ENCODE assay signal across 14 cellular contexts in genomic region chr16:54193013-54193655, GRCh38.
A peak's percentile ranks its signal among the peaks of the same experiment; 100 is the strongest.
DNase-seq lines count a peak whose midpoint lies in the region; ATAC-seq and TF ChIP-seq lines count a peak whose summit lies in the region.
"Had no signal": no experiment of that assay in that cellular context is flagged by ENCODE, and none has a peak within 500 bp of the region (broad histone marks: within the 10 kb centered on the region; RNA-seq: fewer than 3 reads in every experiment).

No MANE protein-coding gene starts in this region.

- TF ChIP-seq POLR2A in suprapubic skin (IDR thresholded peaks at IDR 0.05): no peak

- no peak for TF ChIP-seq EP300 in suprapubic skin (IDR thresholded peaks at IDR 0.05)

- H3K4me1 ChIP-seq in adipocyte (ENCODE audit: control insufficient read depth, insufficient read depth, low read length): peaks cover 17% of the 10 kb centered on the region
- peaks cover 6% of the 10 kb centered on the region for H3K4me1 ChIP-seq in mesenchymal stem cell (ENCODE audit: control insufficient read depth, insufficient read depth, low read depth, low read length)
- peaks cover 18% of the 10 kb centered on the region for H3K4me1 ChIP-seq in suprapubic skin

- peaks cover 16% of the 10 kb centered on the region for H3K27me3 Mint-ChIP-seq in activated naive CD8-positive, alpha-beta T cell treated with anti-CD3 and anti-CD28 coated beads, Interleukin-2, amount 50 U/mL, for 24 hours

- DNase-seq in cardiac septum (ENCODE audit: low spot score): peak; percentile 60
- DNase-seq in left cardiac atrium: no peak
- no peak for DNase-seq in adipocyte (ENCODE audit: low read depth)
- no peak for DNase-seq in mesenchymal stem cell
- no peak for DNase-seq in suprapubic skin (ENCODE audit: low spot score in 2 of 2)
- no peak for DNase-seq in DMS153 (lab: John Stamatoyannopoulos, UW)
- no peak for DNase-seq in activated naive CD8-positive, alpha-beta T cell treated with anti-CD3 and anti-CD28 coated beads, Interleukin-2, amount 50 U/mL, for 24 hours
- DNase-seq in NK-92 treated with Interleukin-12 subunit alpha and Interleukin-12 subunit beta, amount 100 ng/mL, for 24 hours (lab: John Stamatoyannopoulos, UW): no peak
- DNase-seq: activated B cell treated with CpG ODN at 0.5 μM for 24 hours, cortex of kidney had no signal

- H3K36me3 ChIP-seq in adipocyte (ENCODE audit: control insufficient read depth, insufficient read depth, low read length, severe bottlenecking) (no peaks in the 10 kb centered on the region), mesenchymal stem cell (ENCODE audit: control insufficient read depth in 1 of 2, insufficient read depth in 2 of 2, low read depth in 1 of 2, low read length in 2 of 2) (no peaks in the 10 kb centered on the region), suprapubic skin (no peaks in the 10 kb centered on the region)
- H3K36me3 ChIP-seq: neutrophil had no signal

- 63% methylated on average over 8 of the region's 9 CpGs for WGBS in mesenchymal stem cell
- WGBS in suprapubic skin: 46% methylated on average over 8 of the region's 9 CpGs

- H2BK12ac ChIP-seq in mesenchymal stem cell (ENCODE audit: low read length in 2 of 2): no peak overlapping the region

- H3K9ac ChIP-seq in adipocyte (ENCODE audit: low read length) (peak overlapping the region; percentile 75), mesenchymal stem cell (ENCODE audit: low read length) (peak overlapping the region; percentile 83)

- H3K27ac Mint-ChIP-seq in activated naive CD8-positive, alpha-beta T cell treated with anti-CD3 and anti-CD28 coated beads, Interleukin-2, amount 50 U/mL, for 24 hours: no peak overlapping the region
- H3K27ac Mint-ChIP-seq: activated B cell treated with CpG ODN at 0.5 μM for 24 hours; IgD-negative memory B cell; stimulated activated memory B cell treated with anti-CD40 and anti-IgM and Interleukin-4, amounts not matched to agents 10 μg/mL and 1 μg/mL and 100 μg/mL, for 72 hours had no signal

- H2BK120ac ChIP-seq in mesenchymal stem cell (ENCODE audit: low read depth, low read length): no peak overlapping the region

- intact Hi-C loops in cardiac septum (cut with DNase I): loop anchor here (5.0 to 10.0 kb wide), 3 partner anchors 94 to 742 kb away; partner anchors contain the start of genes IRX3 and IRX5
- intact Hi-C loops in left cardiac atrium (cut with DNase I): loop anchor here in 1 of 2 donors (10.0 kb wide), 1 partner anchor 72 kb away; no protein-coding TSS in a partner anchor

- H3K4ac ChIP-seq in mesenchymal stem cell (ENCODE audit: low read depth in 1 of 2, low read length in 2 of 2): no peak overlapping the region

- H3K79me1 ChIP-seq in mesenchymal stem cell (replicated peaks; ENCODE audit: low read length, poor library complexity, severe bottlenecking): no peaks in the 10 kb centered on the region

- no peak for ATAC-seq in left cardiac atrium
- ATAC-seq in activated naive CD8-positive, alpha-beta T cell treated with anti-CD3 and anti-CD28 coated beads, Interleukin-2, amount 50 U/mL, for 24 hours: no peak
- ATAC-seq: stimulated activated memory B cell treated with anti-CD40 and anti-IgM and Interleukin-4, amounts not matched to agents 10 μg/mL and 1 μg/mL and 100 μg/mL, for 72 hours had no signal

- H3K27me3 ChIP-seq in adipocyte (replicated peaks; ENCODE audit: control insufficient read depth, insufficient read depth, low read length) (peaks cover 24% of the 10 kb centered on the region), mesenchymal stem cell (ENCODE audit: control insufficient read depth in 1 of 2, insufficient read depth in 1 of 2, low read length in 2 of 2) (peaks cover 16 to 29% of the 10 kb centered on the region in 2 experiments), suprapubic skin (no peaks in the 10 kb centered on the region)
- H3K27me3 ChIP-seq: neutrophil had no signal

- no peaks in the 10 kb centered on the region for H3K4me1 Mint-ChIP-seq in activated naive CD8-positive, alpha-beta T cell treated with anti-CD3 and anti-CD28 coated beads, Interleukin-2, amount 50 U/mL, for 24 hours
- H3K4me1 Mint-ChIP-seq: stimulated activated memory B cell treated with anti-CD40 and anti-IgM and Interleukin-4, amounts not matched to agents 10 μg/mL and 1 μg/mL and 100 μg/mL, for 72 hours had no signal

- H3K4me3 Mint-ChIP-seq in activated naive CD8-positive, alpha-beta T cell treated with anti-CD3 and anti-CD28 coated beads, Interleukin-2, amount 50 U/mL, for 24 hours: no peak overlapping the region
- H3K4me3 Mint-ChIP-seq: activated B cell treated with CpG ODN at 0.5 μM for 24 hours; stimulated activated memory B cell treated with anti-CD40 and anti-IgM and Interleukin-4, amounts not matched to agents 10 μg/mL and 1 μg/mL and 100 μg/mL, for 72 hours had no signal

- peaks cover 4% of the 10 kb centered on the region for H3K9me3 Mint-ChIP-seq in activated naive CD8-positive, alpha-beta T cell treated with anti-CD3 and anti-CD28 coated beads, Interleukin-2, amount 50 U/mL, for 24 hours

- no peak overlapping the region for H2AFZ ChIP-seq in mesenchymal stem cell (ENCODE audit: low read depth, low read length)

- H3K36me3 Mint-ChIP-seq in activated naive CD8-positive, alpha-beta T cell treated with anti-CD3 and anti-CD28 coated beads, Interleukin-2, amount 50 U/mL, for 24 hours (ENCODE audit: low read depth): no peaks in the 10 kb centered on the region
- H3K36me3 Mint-ChIP-seq: CD14-positive monocyte; IgD-negative memory B cell; stimulated activated memory B cell treated with anti-CD40 and anti-IgM and Interleukin-4, amounts not matched to agents 10 μg/mL and 1 μg/mL and 100 μg/mL, for 72 hours had no signal

- H3K18ac ChIP-seq in mesenchymal stem cell (ENCODE audit: low read depth in 1 of 2, low read length in 2 of 2): no peak overlapping the region

- no peak overlapping the region for H3K4me2 ChIP-seq in mesenchymal stem cell (ENCODE audit: low read length, poor library complexity, severe bottlenecking)

- peak overlapping the region; percentile 73 for H3K4me3 ChIP-seq in adipocyte (ENCODE audit: low read length)
- peak overlapping the region in 1 of 2 experiments; percentile 72 for H3K4me3 ChIP-seq in mesenchymal stem cell (ENCODE audit: insufficient read depth in 1 of 2, low read depth in 1 of 2, low read length in 2 of 2)
- peak overlapping the region; percentile 39 for H3K4me3 ChIP-seq in suprapubic skin

- no peak overlapping the region for H2AK5ac ChIP-seq in mesenchymal stem cell (ENCODE audit: low read length, severe bottlenecking)

- H3K27ac ChIP-seq in mesenchymal stem cell (ENCODE audit: low read length, poor library complexity, severe bottlenecking): no peak overlapping the region
- H3K27ac ChIP-seq in suprapubic skin: peak overlapping the region; percentile 94
- H3K27ac ChIP-seq: neutrophil had no signal

- no peak overlapping the region for H2BK5ac ChIP-seq in mesenchymal stem cell (ENCODE audit: low read depth, low read length, poor library complexity, severe bottlenecking)

- no peak overlapping the region for H3K23ac ChIP-seq in mesenchymal stem cell (ENCODE audit: low read length in 2 of 2)

- H3K14ac ChIP-seq in mesenchymal stem cell (ENCODE audit: low read length in 2 of 2): no peak overlapping the region

- H4K91ac ChIP-seq in mesenchymal stem cell (ENCODE audit: low read length): no peak overlapping the region

- H4K8ac ChIP-seq in mesenchymal stem cell (ENCODE audit: low read length): no peak overlapping the region

- H2BK15ac ChIP-seq in mesenchymal stem cell (ENCODE audit: low read depth, poor library complexity, severe bottlenecking): no peak overlapping the region

- H3K9me3 ChIP-seq in adipocyte (ENCODE audit: control insufficient read depth, low read length) (peaks cover 6% of the 10 kb centered on the region), mesenchymal stem cell (ENCODE audit: control insufficient read depth, low read length) (no peaks in the 10 kb centered on the region), suprapubic skin (peaks cover 4% of the 10 kb centered on the region)
- H3K9me3 ChIP-seq: neutrophil had no signal

- no peak for TF ChIP-seq CTCF in suprapubic skin (IDR thresholded peaks at IDR 0.05)
